12 cellular contexts compared by ENCODE assay signal in genomic region chr19:4372630-4373367, GRCh38. TPM values are rescaled to one million over a fixed set of nuclear protein-coding genes. Genes with fewer than 3 reads are reported as not detected.
A peak's percentile ranks its signal among the peaks of the same experiment; 100 is the strongest.
DNase-seq lines count a peak whose midpoint lies in the region; ATAC-seq and TF ChIP-seq lines count a peak whose summit lies in the region.
"Had no signal": no experiment of that assay in that cellular context is flagged by ENCODE, and none has a peak within 500 bp of the region (broad histone marks: within the 10 kb centered on the region; RNA-seq: fewer than 3 reads in every experiment).

No MANE protein-coding gene starts in this region.

- WGBS in gastroesophageal sphincter (ENCODE audit: low coverage in 1 of 2), 2 donors, result 65 to 84% methylated on average over 6 to 9 of the region's 20 CpGs

- CTCF ChIA-PET in RWPE1 (lab: Yijun Ruan, JAX), result interaction anchor here (0.6 kb wide), 1 partner anchor 28 kb away, joined by 6 read pairs; no protein-coding TSS in a partner anchor

- no peak overlapping the region for H2AFZ ChIP-seq in ACC112 (ENCODE audit: low read length, unreplicated experiment)
- no peak overlapping the region for H2AFZ ChIP-seq in Karpas-422 (ENCODE audit: low read length)

- H3K9me3 ChIP-seq in gastroesophageal sphincter (no peaks in the 10 kb centered on the region), skeletal muscle satellite cell (replicated peaks; ENCODE audit: low read length) (no peaks in the 10 kb centered on the region), Karpas-422 (ENCODE audit: low read length) (no peaks in the 10 kb centered on the region)

- H3K4me3 ChIP-seq in ACC112 (ENCODE audit: low read depth, low read length), result no peak overlapping the region
- H3K4me3 ChIP-seq in gastroesophageal sphincter, result no peak overlapping the region
- no peak overlapping the region for H3K4me3 ChIP-seq in skeletal muscle satellite cell (ENCODE audit: low read length)
- H3K4me3 ChIP-seq in Karpas-422 (ENCODE audit: low read length), result no peak overlapping the region

- ATAC-seq in gastroesophageal sphincter, result no peak
- no peak for ATAC-seq in HG02884 (IDR thresholded peaks at IDR 0.05; ENCODE audit: unreplicated experiment)
- no peak for ATAC-seq in GM18907 (IDR thresholded peaks at IDR 0.05; ENCODE audit: unreplicated experiment)
- ATAC-seq: activated T-cell treated with anti-CD3 and anti-CD28 coated beads, Interleukin-2, amount 50 U/mL, for 72 hours had no signal

- H3K9ac ChIP-seq in skeletal muscle satellite cell (ENCODE audit: low read depth, low read length) (peak overlapping the region; percentile 78), Karpas-422 (ENCODE audit: low read length) (no peak overlapping the region)

- H3K4me1 ChIP-seq in ACC112 (ENCODE audit: control insufficient read depth, insufficient read depth, low read length, unreplicated experiment) (peaks cover 71% of the 10 kb centered on the region), gastroesophageal sphincter (peaks cover 10 to 100% (median 95%) of the 10 kb centered on the region in 3 donors), skeletal muscle satellite cell (ENCODE audit: control insufficient read depth, insufficient read depth, low read length) (peaks cover 100% of the 10 kb centered on the region), Karpas-422 (ENCODE audit: low read length) (peaks cover 86% of the 10 kb centered on the region)

- no peak overlapping the region for H3K4me2 ChIP-seq in skeletal muscle satellite cell (ENCODE audit: low read length)
- H3K4me2 ChIP-seq in Karpas-422 (ENCODE audit: low read depth, low read length, poor library complexity, severe bottlenecking), result no peak overlapping the region

- no peaks in the 10 kb centered on the region for H3K36me3 ChIP-seq in ACC112 (ENCODE audit: insufficient read depth, low read length)
- H3K36me3 ChIP-seq in gastroesophageal sphincter, result no peaks in the 10 kb centered on the region
- peaks cover 14% of the 10 kb centered on the region for H3K36me3 ChIP-seq in skeletal muscle satellite cell (ENCODE audit: insufficient read depth, low read length)
- H3K36me3 ChIP-seq in Karpas-422 (ENCODE audit: insufficient read depth, low read length), result no peaks in the 10 kb centered on the region

- H3K27ac ChIP-seq in ACC112 (ENCODE audit: low read depth, low read length) (peak overlapping the region; percentile 94), RWPE1 (peak overlapping the region; percentile 99), gastroesophageal sphincter (peak overlapping the region in 3 of 4 donors; percentile 87 to 91 (median 87)), Karpas-422 (ENCODE audit: low read length) (no peak overlapping the region)
- H3K27ac ChIP-seq: VCaP had no signal

- TF ChIP-seq POLR2A in gastroesophageal sphincter (IDR thresholded peaks at IDR 0.05), result no peak

- H3K27me3 ChIP-seq in ACC112 (ENCODE audit: insufficient read depth, low read length) (no peaks in the 10 kb centered on the region), gastroesophageal sphincter (no peaks in the 10 kb centered on the region), skeletal muscle satellite cell (ENCODE audit: control insufficient read depth, insufficient read depth, low read length) (no peaks in the 10 kb centered on the region), Karpas-422 (ENCODE audit: low read length) (no peaks in the 10 kb centered on the region)

- TF ChIP-seq EP300 in gastroesophageal sphincter (IDR thresholded peaks at IDR 0.05), result no peak

- peaks cover 39% of the 10 kb centered on the region for H4K20me1 ChIP-seq in Karpas-422 (ENCODE audit: insufficient read depth, low read depth, low read length)

- POLR2A ChIA-PET in RWPE1 (lab: Yijun Ruan, JAX; ENCODE audit: low non-redundant PET), result no interaction called here

- H3K79me2 ChIP-seq in ACC112 (ENCODE audit: control insufficient read depth, insufficient read depth, low read length, unreplicated experiment) (peaks cover 79% of the 10 kb centered on the region), Karpas-422 (ENCODE audit: low read length) (peaks cover 60% of the 10 kb centered on the region)

- DNase-seq in RWPE1 (ENCODE audit: low spot score) (no peak), mesenteric fat pad (ENCODE audit: low spot score) (no peak), Karpas-422 (no peak)
- DNase-seq: activated T-cell treated with anti-CD3 and anti-CD28 coated beads, Interleukin-2, amount 50 U/mL, for 72 hours; stimulated activated CD4-positive, alpha-beta T cell treated with anti-CD3 and anti-CD28 coated beads, Interleukin-12 subunit alpha, Interleukin-12 subunit beta, amount 100 ng/mL, for 4 hours; stimulated activated CD8-positive, alpha-beta memory T cell treated with anti-CD3 and anti-CD28 coated beads, Interleukin-4, amount 100 ng/mL, for 48 hours had no signal

- TF ChIP-seq CTCF in RWPE1 (conservative IDR thresholded peaks at IDR 0.05; ENCODE audit: low read depth), result no peak
- TF ChIP-seq CTCF in gastroesophageal sphincter (IDR thresholded peaks at IDR 0.05), result no peak

- H3K9me2 ChIP-seq in Karpas-422 (replicated peaks; ENCODE audit: insufficient read depth, low read length), result no peaks in the 10 kb centered on the region

RNA-seq across cellular contexts. Expression of gene SH3GL1, which starts 27.5 kb away (rescaled TPM):
- total RNA-seq in gastroesophageal sphincter, result 10 to 100 TPM; 48.2 to 67.7 (median 53.0) TPM
- total RNA-seq in skeletal muscle satellite cell (2012; rRNA removed), result 91.8 and 122 TPM in 2 replicates
- total RNA-seq in mesenteric fat pad, result 91.2 TPM
- total RNA-seq in Karpas-422 (2014; rRNA removed; shearing (Covaris generic); ENCODE audit: low replicate concordance), result 12.8 and 13.4 TPM in 2 replicates

RNA-seq across cellular contexts. Expression of gene MPND, which starts 29.4 kb away (rescaled TPM):
- 1 to 10 TPM; 4.7 to 7.5 (median 6.0) TPM for total RNA-seq in gastroesophageal sphincter
- 3.7 and 4.8 TPM in 2 replicates for total RNA-seq in skeletal muscle satellite cell (2012; rRNA removed)
- 14.4 TPM for total RNA-seq in mesenteric fat pad
- 5.3 and 9.5 TPM in 2 replicates for total RNA-seq in Karpas-422 (2014; rRNA removed; shearing (Covaris generic); ENCODE audit: low replicate concordance)

RNA-seq across cellular contexts. Expression of gene CHAF1A, which starts 29.6 kb away (rescaled TPM):
- total RNA-seq in gastroesophageal sphincter, result 10 to 100 TPM in 1 of 4 donors, 1 to 10 TPM in 3; 2.4 to 11.9 (median 7.4) TPM
- total RNA-seq in skeletal muscle satellite cell (2012; rRNA removed), result 9.8 and 17.2 TPM in 2 replicates
- 6.0 TPM for total RNA-seq in mesenteric fat pad
- total RNA-seq in Karpas-422 (2014; rRNA removed; shearing (Covaris generic); ENCODE audit: low replicate concordance), result 7.8 and 50.7 TPM in 2 replicates

RNA-seq across cellular contexts. Expression of gene STAP2, which starts 34.2 kb away (rescaled TPM):
- 1 to 10 TPM in 3 of 4 donors, not detected in 1; 1.4 to 5.6 (median 4.9) TPM for total RNA-seq in gastroesophageal sphincter
- total RNA-seq in skeletal muscle satellite cell (2012; rRNA removed), result 2.0 and 2.5 TPM in 2 replicates
- total RNA-seq in mesenteric fat pad, result 3.0 TPM
- 0.43 and 0.86 TPM in 2 replicates for total RNA-seq in Karpas-422 (2014; rRNA removed; shearing (Covaris generic); ENCODE audit: low replicate concordance)
